9 cellular contexts compared by ENCODE assay signal in the genomic region with DNA sequence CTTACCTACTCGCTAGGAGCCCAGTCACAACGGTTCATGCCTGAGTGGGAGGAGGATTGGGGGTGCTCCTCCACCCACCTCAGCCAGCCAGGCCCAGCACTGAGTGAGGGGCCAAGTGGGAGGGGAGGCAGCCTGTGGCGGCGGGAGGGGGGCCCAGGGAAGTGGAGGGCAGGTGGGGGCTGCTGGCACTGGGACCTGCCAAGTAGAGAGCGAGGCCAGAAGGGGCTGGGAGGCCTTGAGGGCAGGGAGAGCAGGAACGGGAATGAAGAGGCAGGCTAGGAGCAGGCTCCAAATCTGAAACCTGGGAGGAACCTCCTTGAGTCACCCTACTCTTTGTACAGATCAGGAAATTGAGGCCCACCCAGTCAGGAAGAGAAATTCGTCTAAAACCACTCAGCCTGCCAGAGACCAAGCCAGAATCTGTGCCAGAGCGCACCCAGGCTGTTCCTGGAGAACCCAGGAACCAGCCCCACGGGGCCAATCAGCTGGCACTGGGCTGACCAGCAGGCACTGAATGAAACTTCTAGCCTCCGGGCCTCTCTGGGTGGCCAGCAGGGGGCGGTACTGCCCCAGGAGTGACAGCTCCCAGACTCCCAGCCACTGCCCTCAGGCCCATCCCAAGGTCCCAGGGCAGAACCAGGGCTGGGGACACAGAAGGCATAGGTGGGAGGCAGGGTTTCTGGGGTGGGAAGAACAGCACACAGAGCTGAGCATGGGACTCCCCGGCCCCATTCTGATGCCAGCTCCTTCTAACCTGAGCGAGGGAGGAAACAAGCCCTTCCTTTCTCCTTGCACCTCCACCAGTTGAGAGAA. TPM values are rescaled to one million over a fixed set of nuclear protein-coding genes. Genes with fewer than 3 reads are reported as not detected.
DNase-seq lines count a peak whose midpoint lies in the region; ATAC-seq and TF ChIP-seq lines count a peak whose summit lies in the region.
"Had no signal": no experiment of that assay in that cellular context is flagged by ENCODE, and none has a peak within 500 bp of the region (broad histone marks: within the 10 kb centered on the region; RNA-seq: fewer than 3 reads in every experiment).

No MANE protein-coding gene starts in this region.

- intact Hi-C loops in CD4-positive, alpha-beta T cell (cut with DNase I, micrococcal nuclease) = loop anchor here (1.0 to 5.0 kb wide), 3 partner anchors 56 to 565 kb away; no protein-coding TSS in a partner anchor

- no peak overlapping the region for H3K4me3 Mint-ChIP-seq in CD4-positive, alpha-beta T cell

- no peaks in the 10 kb centered on the region for H3K9me3 ChIP-seq in CD4-positive, alpha-beta T cell (ENCODE audit: control insufficient read depth, low read length)

- H3K4me3 ChIP-seq in H7 (ENCODE audit: insufficient read depth, low read depth, low read length) = no peak overlapping the region
- H3K4me3 ChIP-seq: SK-N-MC had no signal

- DNase-seq in CD4-positive, alpha-beta T cell = peak; percentile 51 to 81 (median 67)
- DNase-seq in H7 = peak; percentile 99
- DNase-seq in NCI-H226 = peak; percentile 94
- DNase-seq in activated CD4-positive, alpha-beta T cell treated with anti-CD3 and anti-CD28 coated beads for 1 hour = peak; percentile 65
- peak; percentile 90 for DNase-seq in cerebellum (ENCODE audit: low spot score)
- DNase-seq in left lobe of liver (ENCODE audit: low spot score) = peak; percentile 87
- DNase-seq in stimulated activated CD4-positive, alpha-beta T cell treated with anti-CD3 and anti-CD28 coated beads, Interleukin-4, amount 100 ng/mL, for 4 hours = peak; percentile 61 to 77

- peaks cover 19% of the 10 kb centered on the region for H3K4me1 Mint-ChIP-seq in CD4-positive, alpha-beta T cell (ENCODE audit: low read depth)

- TF ChIP-seq CTCF in CD4-positive, alpha-beta T cell (IDR thresholded peaks at IDR 0.05) = peak; percentile 96

- H3K9me3 Mint-ChIP-seq in CD4-positive, alpha-beta T cell = no peaks in the 10 kb centered on the region

- no peak overlapping the region for H3K27ac Mint-ChIP-seq in CD4-positive, alpha-beta T cell

- H3K36me3 ChIP-seq in H7 (replicated peaks; ENCODE audit: control insufficient read depth, insufficient read depth, low read length) = no peaks in the 10 kb centered on the region

- ATAC-seq in CD4-positive, alpha-beta T cell (ENCODE audit: poor library complexity) = peak; percentile 53
- ATAC-seq in left lobe of liver = peak; percentile 99
- no peak for ATAC-seq in GM19467 (IDR thresholded peaks at IDR 0.05; ENCODE audit: unreplicated experiment)

- H3K27ac ChIP-seq in CD4-positive, alpha-beta T cell (ENCODE audit: low read depth, low read length) = no peak overlapping the region
- H3K27ac ChIP-seq: SK-N-MC had no signal

- H3K27me3 ChIP-seq in CD4-positive, alpha-beta T cell (ENCODE audit: control insufficient read depth, insufficient read depth, low read length) = no peaks in the 10 kb centered on the region
- no peaks in the 10 kb centered on the region for H3K27me3 ChIP-seq in H7 (ENCODE audit: control insufficient read depth, insufficient read depth, low read length)

- no peaks in the 10 kb centered on the region for H3K36me3 Mint-ChIP-seq in CD4-positive, alpha-beta T cell (ENCODE audit: low read depth)

- no peaks in the 10 kb centered on the region for H3K27me3 Mint-ChIP-seq in CD4-positive, alpha-beta T cell

- CTCF ChIA-PET in CD4-positive, alpha-beta T cell (lab: Charles Lee) = interaction anchor here (0.6 to 1.8 kb wide), 16 partner anchors 10 to 1495 kb away, joined by 3 to 20 read pairs (median 4); partner anchors contain the start of genes ARID3B, SEMA7A and UBL7

- POLR2A ChIA-PET in CD4-positive, alpha-beta T cell (lab: Charles Lee) = interaction anchor here (0.6 to 1.2 kb wide), 4 partner anchors 54 to 500 kb away, joined by 3 to 4 read pairs (median 4); partner anchors contain the start of gene UBL7

RNA-seq across cellular contexts. Expression of gene CYP11A1, which starts 14.8 kb away (rescaled TPM):
- not detected for total RNA-seq in CD4-positive, alpha-beta T cell
- 5.2 and 5.6 TPM in 2 replicates for total RNA-seq in H7 (2014; rRNA removed; shearing (Covaris generic))
- 0.54 TPM for total RNA-seq in cerebellum
- 3.0 TPM for total RNA-seq in left lobe of liver

RNA-seq across cellular contexts. Expression of gene SEMA7A, which starts 51.5 kb away (rescaled TPM):
- total RNA-seq in CD4-positive, alpha-beta T cell = 1 to 10 TPM; 2.3 to 2.7 TPM
- total RNA-seq in H7 (2014; rRNA removed; shearing (Covaris generic)) = 26.8 and 36.0 TPM in 2 replicates
- total RNA-seq in cerebellum = 18.1 TPM
- total RNA-seq in left lobe of liver = 0.53 TPM
